In genomic region chr12:12722351-12723146, GRCh38 we compare ENCODE assay signal across 8 cellular contexts. TPM values are rescaled to one million over a fixed set of nuclear protein-coding genes. Genes with fewer than 3 reads are reported as not detected.
DNase-seq lines count a peak whose midpoint lies in the region; ATAC-seq, FAIRE-seq and TF ChIP-seq lines count a peak whose summit lies in the region.

No MANE protein-coding gene starts in this region.

- peak overlapping the region; percentile 85 to 100 for H3K9ac ChIP-seq in duodenal mucosa (ENCODE audit: low read depth in 1 of 2, low read length in 2 of 2)

- TF ChIP-seq CTCF in A673 (conservative IDR thresholded peaks at IDR 0.05; ENCODE audit: low read depth, low read length) (no peak), osteoblast (IDR thresholded peaks at IDR 0.05; ENCODE audit: extremely low read depth, low read depth, low read length) (no peak)

- H3K9me3 ChIP-seq in A673 (ENCODE audit: low read depth, low read length, poor library complexity, severe bottlenecking) (no peaks in the 10 kb centered on the region), duodenal mucosa (ENCODE audit: control insufficient read depth in 1 of 2, low read length in 2 of 2) (no peaks in the 10 kb centered on the region), osteoblast (ENCODE audit: low read depth, low read length) (no peaks in the 10 kb centered on the region)

- H4K20me1 ChIP-seq in osteoblast (ENCODE audit: insufficient read depth, low read length), result peaks cover 22% of the 10 kb centered on the region

- H3K4me3 ChIP-seq in A673 (ENCODE audit: low read depth, low read length, poor library complexity, severe bottlenecking), result peak overlapping the region; percentile 96
- H3K4me3 ChIP-seq in duodenal mucosa (ENCODE audit: low read depth in 1 of 2, low read length in 2 of 2), result peak overlapping the region; percentile 76 to 87
- peak overlapping the region; percentile 81 for H3K4me3 ChIP-seq in osteoblast (ENCODE audit: insufficient read depth, low read length)

- intact Hi-C loops in A673 (cut with micrococcal nuclease; ENCODE audit: unreplicated experiment), result no loop called here

- peak overlapping the region; percentile 99 for H3K27ac ChIP-seq in A673 (ENCODE audit: low read depth, low read length, poor library complexity, severe bottlenecking)
- peak overlapping the region; percentile 60 for H3K27ac ChIP-seq in duodenal mucosa (ENCODE audit: low read depth, low read length)
- peak overlapping the region; percentile 97 for H3K27ac ChIP-seq in osteoblast (ENCODE audit: low read depth, low read length)

- POLR2A ChIA-PET in A673 (lab: Charles Lee; ENCODE audit: low non-redundant PET), result interaction anchor here (0.6 kb wide), 1 partner anchor 301 kb away, joined by 5 read pairs; no protein-coding TSS in a partner anchor

- H3K4me1 ChIP-seq in A673 (ENCODE audit: insufficient read depth, low read length, poor library complexity, severe bottlenecking) (peaks cover 24% of the 10 kb centered on the region), duodenal mucosa (ENCODE audit: control insufficient read depth in 1 of 2, insufficient read depth in 2 of 2, low read length in 2 of 2) (peaks cover 28 to 32% of the 10 kb centered on the region in 2 donors), osteoblast (ENCODE audit: insufficient read depth, low read length) (peaks cover 32% of the 10 kb centered on the region)

- H3K27me3 ChIP-seq in A673 (replicated peaks; ENCODE audit: insufficient read depth, low read depth, low read length, poor library complexity) (no peaks in the 10 kb centered on the region), duodenal mucosa (ENCODE audit: control insufficient read depth in 1 of 2, insufficient read depth in 2 of 2, low read length in 2 of 2) (no peaks in the 10 kb centered on the region), osteoblast (ENCODE audit: insufficient read depth, low read length) (no peaks in the 10 kb centered on the region)

- peaks cover 39% of the 10 kb centered on the region for H3K36me3 ChIP-seq in A673 (ENCODE audit: insufficient read depth, low read length, poor library complexity, severe bottlenecking)
- peaks cover 12 to 27% of the 10 kb centered on the region in 2 donors for H3K36me3 ChIP-seq in duodenal mucosa (ENCODE audit: control insufficient read depth in 1 of 2, insufficient read depth in 2 of 2, low read length in 2 of 2)
- H3K36me3 ChIP-seq in osteoblast (ENCODE audit: insufficient read depth, low read length), result peaks cover 25% of the 10 kb centered on the region

- peak; percentile 50 for DNase-seq in A673 (ENCODE audit: low spot score)
- DNase-seq in RCC 7860 (ENCODE audit: low spot score), result peak; percentile 38
- DNase-seq in osteoblast (ENCODE audit: insufficient read length, low spot score, missing footprints), result no peak
- DNase-seq in NCI-H524 treated with DMSO at 0.1 percent for 48 hours (lab: John Stamatoyannopoulos, UW), result no peak
- no peak for DNase-seq in GF-D8 (lab: John Stamatoyannopoulos, UW)
- DNase-seq in ecto neural progenitor cell (ENCODE audit: low spot score), result no peak

- BruUV-seq in A673 (replicated peaks; lab: Mats Ljungman, UMichigan), result no TSS peak

- H2AFZ ChIP-seq in osteoblast (ENCODE audit: low read length), result no peak overlapping the region

- H3K79me2 ChIP-seq in osteoblast (ENCODE audit: insufficient read depth, low read length), result peaks cover 64% of the 10 kb centered on the region

- no peak for ATAC-seq in GM18505 (IDR thresholded peaks at IDR 0.05; ENCODE audit: unreplicated experiment)

- FAIRE-seq in RCC 7860 (lab: Jason Lieb, UNC), result peak; percentile 71

- peak; percentile 15 for TF ChIP-seq POLR2A in GM18505 (IDR thresholded peaks at IDR 0.05; ENCODE audit: borderline replicate concordance, extremely low read depth, insufficient read depth, insufficient read length)

- CTCF ChIA-PET in A673 (lab: Charles Lee), result no interaction called here

- peak overlapping the region; percentile 95 for H3K4me2 ChIP-seq in osteoblast (ENCODE audit: insufficient read depth, low read length)

RNA-seq across cellular contexts. Expression of gene CDKN1B, which starts 5.4 kb away (rescaled TPM):
- total RNA-seq in A673 (2021) (38.7 and 42.7 TPM in 2 replicates), osteoblast (44.5 and 52.8 TPM in 2 replicates)

RNA-seq across cellular contexts. Expression of gene GPR19, which starts 26.6 kb away (rescaled TPM):
- 3.0 and 3.2 TPM in 2 replicates for total RNA-seq in A673 (2021)
- total RNA-seq in osteoblast, result under 0.01 and 0.36 TPM in 2 replicates

Comparison
In these comparisons a context has a peak if more than half of its experiments do, and no peak if none do; other contexts are left out.
1. DNase-seq: peak in A673 (single experiment) and RCC 7860 (single experiment); none in osteoblast (single experiment), NCI-H524 treated with DMSO at 0.1 percent for 48 hours (single experiment), GF-D8 (single experiment) and ecto neural progenitor cell (single experiment).
2. Peak in every context shown above with its lines, with median percentiles within 50 percentile points of each other: H3K27ac ChIP-seq and H3K4me3 ChIP-seq.